ENCODE assay signal across 8 cellular contexts in the genomic region with DNA sequence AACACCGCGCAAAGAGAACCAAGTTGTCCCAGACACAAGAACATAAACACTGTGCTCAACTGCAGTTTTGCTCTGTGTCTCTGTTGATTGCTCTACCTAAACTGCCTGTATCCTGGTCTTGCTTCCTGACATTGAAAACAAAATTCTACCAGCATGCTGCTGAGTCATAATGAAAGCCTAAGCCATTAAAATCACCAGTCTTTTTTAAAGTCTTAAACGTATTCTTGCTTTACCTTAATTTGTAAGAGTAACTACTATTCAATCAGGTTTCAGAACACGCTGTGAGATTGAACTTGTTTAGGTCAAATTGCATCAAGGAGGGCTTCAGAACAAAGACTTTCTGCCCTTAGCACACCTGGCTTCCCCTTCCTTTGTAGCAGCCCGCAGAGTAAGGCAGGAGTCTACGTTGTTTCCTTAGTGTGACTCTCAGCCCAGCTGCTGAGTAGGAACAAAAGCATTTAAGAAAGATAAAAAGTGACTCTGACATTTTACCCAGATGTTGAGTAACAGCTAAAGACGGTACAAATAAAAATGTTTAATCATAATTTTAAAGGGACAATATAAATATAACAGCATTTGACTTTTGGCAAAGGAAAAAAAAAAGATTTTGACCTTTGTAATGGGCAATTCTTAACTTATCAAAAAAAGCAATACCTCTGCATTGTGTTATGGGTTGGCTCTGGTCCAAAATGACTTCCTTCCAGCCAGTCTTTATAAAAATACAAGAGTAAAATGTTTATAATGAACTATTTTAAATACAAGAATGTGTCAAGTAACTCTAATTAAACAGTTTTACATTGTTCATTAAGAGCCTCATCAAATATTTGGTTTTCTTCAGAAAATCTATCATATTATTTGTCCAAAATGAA.
DNase-seq lines count a peak whose midpoint lies in the region; ATAC-seq lines count a peak whose summit lies in the region.

No MANE protein-coding gene starts in this region.

- peak; percentile 12 to 47 for DNase-seq in NCI-H2081 (lab: John Stamatoyannopoulos, UW)
- no peak for DNase-seq in NCI-H2081 treated with DMSO at 0.1 percent for 48 hours (lab: John Stamatoyannopoulos, UW)
- DNase-seq in SW 1271 (lab: John Stamatoyannopoulos, UW): peak; percentile 15 to 48
- peak; percentile 54 for DNase-seq in non-pigmented ciliary epithelial cell (ENCODE audit: low read depth)
- no peak for DNase-seq in KBM-7
- no peak for DNase-seq in HuH-7.5 (ENCODE audit: low spot score)
- no peak for DNase-seq in HuH-7 (ENCODE audit: low spot score)

- in situ Hi-C loops in KBM-7 (cut with MboI; ENCODE audit: low pct_unique_long_range_greater_than_20kb, low sequenced_read_pairs): no loop called here

- peak; percentile 47 for ATAC-seq in HG03139 (IDR thresholded peaks at IDR 0.05; ENCODE audit: unreplicated experiment)

Comparison
In these comparisons a context has a peak if more than half of its experiments do, and no peak if none do; other contexts are left out.
1. DNase-seq: peak in NCI-H2081 (2 of 2), SW 1271 (2 of 2) and non-pigmented ciliary epithelial cell (single experiment); none in NCI-H2081 treated with DMSO at 0.1 percent for 48 hours (single experiment), KBM-7 (single experiment), HuH-7.5 (single experiment) and HuH-7 (single experiment).